16 cellular contexts compared by ENCODE assay signal in genomic region chr1:184473176-184473966, GRCh38.
DNase-seq lines count a peak whose midpoint lies in the region; ATAC-seq, FAIRE-seq and TF ChIP-seq lines count a peak whose summit lies in the region.
"Had no signal": no experiment of that assay in that cellular context is flagged by ENCODE, and none has a peak within 500 bp of the region (broad histone marks: within the 10 kb centered on the region; RNA-seq: fewer than 3 reads in every experiment).

No MANE protein-coding gene starts in this region.

- no peak overlapping the region for H3K4me3 ChIP-seq in gastrocnemius medialis
- H3K4me3 ChIP-seq: BLaER1 had no signal

- H3K4me3 Mint-ChIP-seq in mesothelial cell of epicardium: peak overlapping the region; percentile 41
- H3K4me3 Mint-ChIP-seq: H9 had no signal

- no peak for TF ChIP-seq POLR2A in gastrocnemius medialis (IDR thresholded peaks at IDR 0.05)

- peaks cover 39% of the 10 kb centered on the region for H3K4me1 Mint-ChIP-seq in mesothelial cell of epicardium

- H3K27ac ChIP-seq in gastrocnemius medialis: peak overlapping the region; percentile 71 to 91 (median 84)
- H3K27ac ChIP-seq: BLaER1 had no signal

- FAIRE-seq in D721Med (lab: Jason Lieb, UNC): peak; percentile 63
- FAIRE-seq: G401.6, GM12891 had no signal

- in situ Hi-C loops in gastrocnemius medialis (cut with MboI; ENCODE audit: low sequenced_read_pairs in 4 of 4): no loop called here

- no peaks in the 10 kb centered on the region for H3K27me3 ChIP-seq in gastrocnemius medialis
- H3K27me3 ChIP-seq: BLaER1 had no signal

- peaks cover 10% of the 10 kb centered on the region for H3K36me3 Mint-ChIP-seq in mesothelial cell of epicardium

- no peaks in the 10 kb centered on the region for H3K27me3 Mint-ChIP-seq in mesothelial cell of epicardium (ENCODE audit: low read depth)

- intact Hi-C loops in gastrocnemius medialis (cut with DNase I; ENCODE audit: low total_unique reads): no loop called here
- intact Hi-C loops in posterior vena cava (cut with DNase I): no loop called here

- no peak for ATAC-seq in gastrocnemius medialis
- no peak for ATAC-seq in GM21528 (IDR thresholded peaks at IDR 0.05; ENCODE audit: low FRiP score, unreplicated experiment)

- H3K4me1 ChIP-seq in gastrocnemius medialis: peaks cover 35 to 78% of the 10 kb centered on the region in 2 donors
- H3K4me1 ChIP-seq: BLaER1 had no signal

- no peaks in the 10 kb centered on the region for H3K9me3 ChIP-seq in gastrocnemius medialis

- TF ChIP-seq CTCF in D721Med (IDR thresholded peaks at IDR 0.05; ENCODE audit: insufficient read depth, missing control alignments): no peak
- no peak for TF ChIP-seq CTCF in mesothelial cell of epicardium (IDR thresholded peaks at IDR 0.05; ENCODE audit: unreplicated experiment)
- TF ChIP-seq CTCF in gastrocnemius medialis (IDR thresholded peaks at IDR 0.05 in 4 of 5, conservative IDR thresholded peaks at IDR 0.05 in 1 of 5): no peak

- no peaks in the 10 kb centered on the region for H3K9me3 Mint-ChIP-seq in mesothelial cell of epicardium
- H3K9me3 Mint-ChIP-seq: H9 had no signal

- DNase-seq in D721Med (ENCODE audit: insufficient read length, low spot score): no peak
- peak; percentile 61 for DNase-seq in cerebellar cortex (ENCODE audit: low spot score)
- DNase-seq in mesothelial cell of epicardium (ENCODE audit: low spot score in 2 of 2, unreplicated experiment in 2 of 2): no peak
- no peak for DNase-seq in gastrocnemius medialis
- no peak for DNase-seq in posterior vena cava (ENCODE audit: low spot score)
- DNase-seq in dedifferentiated amniotic fluid mesenchymal stem cell (ENCODE audit: extremely low spot score): no peak
- no peak for DNase-seq in foreskin melanocyte
- DNase-seq: 8988T, AML-193, DMS79, GOT3, H9 had no signal

- H3K36me3 ChIP-seq in gastrocnemius medialis: peaks cover 0 to 10% of the 10 kb centered on the region in 2 donors
- H3K36me3 ChIP-seq: BLaER1 had no signal

- H3K27ac Mint-ChIP-seq in mesothelial cell of epicardium: peak overlapping the region; percentile 87
